ENCODE assay signal across 8 cellular contexts in the genomic region with DNA sequence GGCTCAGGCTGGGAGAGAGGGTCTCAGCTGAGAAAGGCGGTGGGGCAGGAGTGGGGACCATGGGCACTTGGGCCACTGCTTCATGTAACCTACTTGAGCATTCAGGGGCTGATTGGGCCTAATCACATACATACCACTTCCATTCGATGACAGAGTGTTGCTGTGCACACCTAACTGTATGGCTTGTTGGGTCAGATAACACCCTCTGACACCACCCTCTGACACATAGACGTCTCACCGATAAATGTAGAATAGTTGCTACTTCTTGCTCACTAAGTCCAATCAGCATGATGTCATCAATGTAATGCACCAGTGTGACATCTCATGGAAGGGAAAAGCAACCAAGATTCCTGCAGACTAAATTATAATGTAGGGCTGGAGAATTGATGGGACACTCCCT.
DNase-seq lines count a peak whose midpoint lies in the region; ATAC-seq and TF ChIP-seq lines count a peak whose summit lies in the region.
"Not testable (repeated sequence)": the region's sequence is repeated elsewhere in the genome, so short reads cannot be mapped to it uniquely, and the experiment has no call there.

No MANE protein-coding gene starts in this region.

- H2BK12ac ChIP-seq in neuronal stem cell (ENCODE audit: low read length): not testable (repeated sequence)

- POLR2A ChIA-PET in HEK293 (lab: Yijun Ruan, JAX): not testable (repeated sequence)

- H4K8ac ChIP-seq in neuronal stem cell (ENCODE audit: low read depth, low read length): not testable (repeated sequence)

- not testable (repeated sequence) for H4K91ac ChIP-seq in neuronal stem cell (ENCODE audit: low read depth, low read length, poor library complexity)

- H3K27me3 ChIP-seq in endodermal cell (ENCODE audit: control insufficient read depth, insufficient read depth, low read length, poor library complexity, severe bottlenecking); muscle layer of colon (ENCODE audit: control insufficient read depth in 1 of 2, insufficient read depth in 2 of 2, low read length in 2 of 2); neuronal stem cell (ENCODE audit: control insufficient read depth in 3 of 3, insufficient read depth in 3 of 3, low read depth in 1 of 3, low read length in 3 of 3); subcutaneous abdominal adipose tissue (ENCODE audit: control insufficient read depth in 5 of 5, insufficient read depth in 4 of 5, low read length in 5 of 5): not testable (repeated sequence)

- not testable (repeated sequence) for H3K27ac ChIP-seq in HEK293 (ENCODE audit: extremely low read depth, low read depth, low read length); endodermal cell (ENCODE audit: low read depth, low read length); muscle layer of colon (ENCODE audit: low read depth, low read length); neuronal stem cell (replicated peaks; ENCODE audit: low read length)
- peak overlapping the region; percentile 14 for H3K27ac ChIP-seq in subcutaneous abdominal adipose tissue (ENCODE audit: low read depth, low read length)

- H3K4me3 ChIP-seq in HEK293 (ENCODE audit: low read depth, low read length); endodermal cell (ENCODE audit: low read length); fibroblast of mammary gland (ENCODE audit: control insufficient read depth, low read depth, low read length); neuronal stem cell (ENCODE audit: low read length in 2 of 2): not testable (repeated sequence)
- H3K4me3 ChIP-seq in muscle layer of colon (ENCODE audit: low read depth in 1 of 2, low read length in 2 of 2) (peak overlapping the region in 1 of 2 donors; percentile 58), subcutaneous abdominal adipose tissue (ENCODE audit: low read depth in 1 of 5, low read length in 5 of 5) (peak overlapping the region in 1 of 5 donors; percentile 59)

- not testable (repeated sequence) for H3K4me1 Mint-ChIP-seq in activated naive CD8-positive, alpha-beta T cell treated with anti-CD3 and anti-CD28 coated beads, Interleukin-2, amount 50 U/mL, for 24 hours
- H3K4me1 Mint-ChIP-seq in endodermal cell: peaks cover 15% of the 10 kb centered on the region

- not testable (repeated sequence) for H3K23ac ChIP-seq in neuronal stem cell (ENCODE audit: low read depth, low read length, poor library complexity)

- peak overlapping the region; percentile 52 for H2AK5ac ChIP-seq in neuronal stem cell (ENCODE audit: low read depth, low read length)

- not testable (repeated sequence) for H3K9me3 ChIP-seq in HEK293 (ENCODE audit: control insufficient read depth, insufficient read depth, low read depth, low read length); endodermal cell (ENCODE audit: control insufficient read depth, low read length); muscle layer of colon (ENCODE audit: low read length); neuronal stem cell (replicated peaks in 1 of 2; ENCODE audit: control insufficient read depth in 2 of 2, insufficient read depth in 1 of 2, low read depth in 1 of 2, low read length in 2 of 2); subcutaneous abdominal adipose tissue (ENCODE audit: control insufficient read depth in 5 of 5, low read length in 5 of 5)

- not testable (repeated sequence) for H3K36me3 ChIP-seq in HEK293 (ENCODE audit: control insufficient read depth in 2 of 2, insufficient read depth in 1 of 2, low read length in 2 of 2); endodermal cell (ENCODE audit: control insufficient read depth, insufficient read depth, low read length); muscle layer of colon (ENCODE audit: insufficient read depth, low read length); neuronal stem cell (replicated peaks in 1 of 2; ENCODE audit: control insufficient read depth in 2 of 2, insufficient read depth in 2 of 2, low read length in 2 of 2); subcutaneous abdominal adipose tissue (ENCODE audit: control insufficient read depth in 5 of 5, insufficient read depth in 5 of 5, low read length in 5 of 5)

- H2BK15ac ChIP-seq in neuronal stem cell (ENCODE audit: low read length): not testable (repeated sequence)

- not testable (repeated sequence) for H3K9ac ChIP-seq in endodermal cell (ENCODE audit: extremely low read depth, low read length, poor library complexity, severe bottlenecking); neuronal stem cell (ENCODE audit: low read depth, low read length, poor library complexity); subcutaneous abdominal adipose tissue (ENCODE audit: low read length in 5 of 5)
- peak overlapping the region; percentile 2 for H3K9ac ChIP-seq in muscle layer of colon (ENCODE audit: low read length)

- H3K4me3 Mint-ChIP-seq in activated naive CD8-positive, alpha-beta T cell treated with anti-CD3 and anti-CD28 coated beads, Interleukin-2, amount 50 U/mL, for 24 hours: not testable (repeated sequence)
- peak overlapping the region; percentile 70 for H3K4me3 Mint-ChIP-seq in endodermal cell

- not testable (repeated sequence) for H3K14ac ChIP-seq in neuronal stem cell (ENCODE audit: low read length)

- DNase-seq in activated naive CD8-positive, alpha-beta T cell treated with anti-CD3 and anti-CD28 coated beads, Interleukin-2, amount 50 U/mL, for 24 hours; endodermal cell; left colon; neuronal stem cell (ENCODE audit: low spot score): not testable (repeated sequence)
- peak; percentile 26 for DNase-seq in fibroblast of mammary gland (ENCODE audit: low read depth)

- not testable (repeated sequence) for H3K36me3 Mint-ChIP-seq in activated naive CD8-positive, alpha-beta T cell treated with anti-CD3 and anti-CD28 coated beads, Interleukin-2, amount 50 U/mL, for 24 hours (ENCODE audit: low read depth); endodermal cell (ENCODE audit: low read depth)

- H3K27me3 Mint-ChIP-seq in activated naive CD8-positive, alpha-beta T cell treated with anti-CD3 and anti-CD28 coated beads, Interleukin-2, amount 50 U/mL, for 24 hours: peaks cover 32% of the 10 kb centered on the region
- not testable (repeated sequence) for H3K27me3 Mint-ChIP-seq in endodermal cell (ENCODE audit: insufficient read depth)

- H3K4me1 ChIP-seq in HEK293 (ENCODE audit: control insufficient read depth, insufficient read depth, low read length); endodermal cell (ENCODE audit: control insufficient read depth, insufficient read depth, low read length); muscle layer of colon (ENCODE audit: insufficient read depth, low read length); neuronal stem cell (ENCODE audit: control insufficient read depth in 2 of 2, insufficient read depth in 1 of 2, low read depth in 1 of 2, low read length in 2 of 2): not testable (repeated sequence)
- peaks cover 1 to 19% (median 13%) of the 10 kb centered on the region in 5 donors for H3K4me1 ChIP-seq in subcutaneous abdominal adipose tissue (ENCODE audit: control insufficient read depth in 5 of 5, insufficient read depth in 5 of 5, low read length in 5 of 5)

- H3K79me1 ChIP-seq in neuronal stem cell (ENCODE audit: low read depth, low read length): not testable (repeated sequence)

- intact Hi-C loops in left colon (cut with DNase I, micrococcal nuclease): not testable (repeated sequence)

- WGBS in endodermal cell (ENCODE audit: insufficient coverage in 1 of 2, insufficient read length in 1 of 2), 2 experiments: 92 to 100% methylated on average over 1 to 4 of the region's 4 CpGs
- no CpG with 5 or more reads among the region's 4 CpGs for WGBS in neuronal stem cell (ENCODE audit: extremely low coverage in 2 of 2, insufficient read length in 2 of 2, insufficient replicate concordance in 1 of 2), 2 donors

- TF ChIP-seq CTCF in HEK293 (tag by site-specific recombination; IDR thresholded peaks at IDR 0.05); endodermal cell (conservative IDR thresholded peaks at IDR 0.05); fibroblast of mammary gland (conservative IDR thresholded peaks at IDR 0.05; ENCODE audit: control insufficient read depth, insufficient read depth, low read depth, low read length): not testable (repeated sequence)

- not testable (repeated sequence) for H2AFZ ChIP-seq in neuronal stem cell (ENCODE audit: low read length)

- not testable (repeated sequence) for H3K27ac Mint-ChIP-seq in activated naive CD8-positive, alpha-beta T cell treated with anti-CD3 and anti-CD28 coated beads, Interleukin-2, amount 50 U/mL, for 24 hours; endodermal cell

- not testable (repeated sequence) for H2BK120ac ChIP-seq in neuronal stem cell (ENCODE audit: low read depth, low read length)

- CTCF ChIA-PET in HEK293 (lab: Yijun Ruan, JAX): not testable (repeated sequence)

- H3K9me3 Mint-ChIP-seq in activated naive CD8-positive, alpha-beta T cell treated with anti-CD3 and anti-CD28 coated beads, Interleukin-2, amount 50 U/mL, for 24 hours; endodermal cell: not testable (repeated sequence)

- not testable (repeated sequence) for H3K4ac ChIP-seq in neuronal stem cell (ENCODE audit: low read length)

- H3K4me2 ChIP-seq in neuronal stem cell (ENCODE audit: insufficient read depth, low read length, poor library complexity, severe bottlenecking): not testable (repeated sequence)

- not testable (repeated sequence) for H2BK5ac ChIP-seq in neuronal stem cell (ENCODE audit: low read length)

- H3K18ac ChIP-seq in neuronal stem cell (ENCODE audit: low read length): peak overlapping the region; percentile 58

- peak; percentile 39 for ATAC-seq in activated naive CD8-positive, alpha-beta T cell treated with anti-CD3 and anti-CD28 coated beads, Interleukin-2, amount 50 U/mL, for 24 hours
- peak; percentile 43 for ATAC-seq in left colon
